1 cellular context compared by ENCODE assay signal in the genomic region with DNA sequence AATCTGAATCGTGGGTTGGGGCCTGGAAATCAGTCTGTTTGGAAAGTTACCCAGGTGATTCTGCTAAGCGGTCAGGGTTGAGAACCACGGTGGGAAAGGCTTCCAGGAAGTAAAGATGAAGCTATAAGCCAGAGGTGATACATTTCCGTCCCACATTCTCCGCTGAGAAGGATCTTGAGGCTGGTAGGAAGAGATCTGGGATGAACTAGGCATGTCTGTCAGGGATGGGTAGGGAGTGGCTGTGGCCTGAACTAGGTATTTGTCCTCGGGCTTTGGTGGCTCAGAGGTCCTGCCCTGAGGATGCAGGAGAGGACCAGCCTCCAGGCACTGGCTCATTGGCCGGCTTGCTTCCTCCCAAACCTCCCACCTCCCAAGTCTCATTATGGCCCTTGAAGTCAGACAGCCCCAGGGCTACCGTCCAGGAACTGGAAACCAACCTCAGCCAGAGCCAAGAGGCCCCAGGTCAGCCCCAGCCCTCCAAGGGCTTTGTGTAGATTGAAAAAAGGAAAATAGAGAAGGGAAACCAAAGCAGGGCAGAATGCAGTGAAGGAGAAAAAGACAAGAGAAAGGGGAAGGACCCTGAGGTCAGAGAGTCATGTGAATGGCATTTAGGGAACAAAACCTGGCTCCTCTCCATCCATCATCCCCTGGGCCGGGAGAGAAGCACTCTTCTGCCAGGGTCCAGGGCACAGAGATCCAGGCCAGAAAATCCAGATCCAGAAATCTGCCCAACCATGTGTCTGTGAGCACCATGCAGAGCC.
TF ChIP-seq lines count a peak whose summit lies in the region.

No MANE protein-coding gene starts in this region.

TF ChIP-seq in H1, 55 proteins besides CTCF, POLR2A, EP300 and RAD21:
- TF ChIP-seq BACH1 (IDR thresholded peaks at IDR 0.05; ENCODE audit: low read length) (no peak), TAF1 (IDR thresholded peaks at IDR 0.05; ENCODE audit: low read depth, low read length) (no peak), HDAC6 (IDR thresholded peaks at IDR 0.05; ENCODE audit: low read depth, low read length) (no peak), CEBPB (IDR thresholded peaks at IDR 0.05; ENCODE audit: low read depth, low read length) (no peak), SAP30 (IDR thresholded peaks at IDR 0.05; ENCODE audit: insufficient read depth, insufficient replicate concordance, low read length) (no peak), KDM1A (IDR thresholded peaks at IDR 0.05; ENCODE audit: borderline replicate concordance, low read length) (no peak), RNF2 (IDR thresholded peaks at IDR 0.05; ENCODE audit: borderline replicate concordance, low read depth, low read length, missing control alignments, poor library complexity, severe bottlenecking) (no peak), POLR2AphosphoS5 (IDR thresholded peaks at IDR 0.05; ENCODE audit: low read depth, low read length) (no peak), ZNF274 (IDR thresholded peaks at IDR 0.05; ENCODE audit: borderline replicate concordance, extremely low read depth, low read length) (no peak), JUND (IDR thresholded peaks at IDR 0.05; ENCODE audit: low read length) (no peak), MAFK (IDR thresholded peaks at IDR 0.05; ENCODE audit: low read depth, low read length) (no peak), CHD2 (IDR thresholded peaks at IDR 0.05; ENCODE audit: low read length) (no peak), BRCA1 (IDR thresholded peaks at IDR 0.05; ENCODE audit: low read depth, low read length) (no peak)
- TF ChIP-seq, protein P1, sequence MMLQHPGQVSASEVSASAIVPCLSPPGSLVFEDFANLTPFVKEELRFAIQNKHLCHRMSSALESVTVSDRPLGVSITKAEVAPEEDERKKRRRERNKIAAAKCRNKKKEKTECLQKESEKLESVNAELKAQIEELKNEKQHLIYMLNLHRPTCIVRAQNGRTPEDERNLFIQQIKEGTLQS (IDR thresholded peaks at IDR 0.05; ENCODE audit: insufficient read depth, low read depth, low read length), result no peak
- TF ChIP-seq, protein P2, sequence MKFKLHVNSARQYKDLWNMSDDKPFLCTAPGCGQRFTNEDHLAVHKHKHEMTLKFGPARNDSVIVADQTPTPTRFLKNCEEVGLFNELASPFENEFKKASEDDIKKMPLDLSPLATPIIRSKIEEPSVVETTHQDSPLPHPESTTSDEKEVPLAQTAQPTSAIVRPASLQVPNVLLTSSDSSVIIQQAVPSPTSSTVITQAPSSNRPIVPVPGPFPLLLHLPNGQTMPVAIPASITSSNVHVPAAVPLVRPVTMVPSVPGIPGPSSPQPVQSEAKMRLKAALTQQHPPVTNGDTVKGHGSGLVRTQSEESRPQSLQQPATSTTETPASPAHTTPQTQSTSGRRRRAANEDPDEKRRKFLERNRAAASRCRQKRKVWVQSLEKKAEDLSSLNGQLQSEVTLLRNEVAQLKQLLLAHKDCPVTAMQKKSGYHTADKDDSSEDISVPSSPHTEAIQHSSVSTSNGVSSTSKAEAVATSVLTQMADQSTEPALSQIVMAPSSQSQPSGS (IDR thresholded peaks at IDR 0.05; ENCODE audit: low read length), result no peak
